8 cellular contexts compared by ENCODE assay signal in the genomic region with DNA sequence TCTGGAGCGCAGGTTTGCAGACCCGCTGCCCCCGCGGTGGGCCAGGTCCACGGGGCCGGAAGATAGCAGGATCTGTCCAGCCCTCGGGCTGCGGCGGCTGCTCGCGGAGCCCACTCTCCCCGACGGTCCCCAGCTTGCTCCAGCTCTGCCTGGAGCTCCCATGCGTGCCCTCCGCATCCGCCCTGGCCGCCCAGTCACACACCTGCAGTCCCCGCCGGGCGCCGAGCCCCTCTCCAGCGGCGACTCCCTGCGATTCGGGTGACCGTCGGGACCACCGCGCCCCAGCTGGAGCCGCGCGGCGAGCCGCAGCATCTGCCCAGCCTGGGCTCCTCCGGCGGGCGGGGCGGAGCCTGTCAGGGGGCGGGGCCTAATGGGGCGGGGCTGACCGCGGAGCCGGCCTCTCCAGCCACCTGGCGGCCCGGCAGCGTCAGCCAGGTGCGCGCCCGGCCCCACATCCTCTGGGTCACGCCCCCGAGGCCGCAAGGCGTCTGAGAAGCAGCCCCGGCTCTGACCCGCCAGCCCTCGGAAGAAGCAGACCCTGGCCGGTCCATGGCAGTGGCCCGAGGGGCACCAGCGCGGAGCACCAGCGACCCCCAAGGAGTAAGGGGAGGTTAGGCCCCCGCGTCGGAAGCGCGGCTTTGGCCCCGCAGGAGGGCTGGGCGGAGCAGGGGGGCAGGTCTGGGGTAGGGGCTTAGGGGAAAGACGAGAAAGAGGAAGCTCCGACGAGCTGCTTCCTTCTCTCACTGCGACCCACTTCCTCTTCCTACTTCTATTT. TPM values are rescaled to one million over a fixed set of nuclear protein-coding genes. Genes with fewer than 3 reads are reported as not detected.
A peak's percentile ranks its signal among the peaks of the same experiment; 100 is the strongest.
DNase-seq lines count a peak whose midpoint lies in the region; ATAC-seq and TF ChIP-seq lines count a peak whose summit lies in the region.

A gene with protein sequence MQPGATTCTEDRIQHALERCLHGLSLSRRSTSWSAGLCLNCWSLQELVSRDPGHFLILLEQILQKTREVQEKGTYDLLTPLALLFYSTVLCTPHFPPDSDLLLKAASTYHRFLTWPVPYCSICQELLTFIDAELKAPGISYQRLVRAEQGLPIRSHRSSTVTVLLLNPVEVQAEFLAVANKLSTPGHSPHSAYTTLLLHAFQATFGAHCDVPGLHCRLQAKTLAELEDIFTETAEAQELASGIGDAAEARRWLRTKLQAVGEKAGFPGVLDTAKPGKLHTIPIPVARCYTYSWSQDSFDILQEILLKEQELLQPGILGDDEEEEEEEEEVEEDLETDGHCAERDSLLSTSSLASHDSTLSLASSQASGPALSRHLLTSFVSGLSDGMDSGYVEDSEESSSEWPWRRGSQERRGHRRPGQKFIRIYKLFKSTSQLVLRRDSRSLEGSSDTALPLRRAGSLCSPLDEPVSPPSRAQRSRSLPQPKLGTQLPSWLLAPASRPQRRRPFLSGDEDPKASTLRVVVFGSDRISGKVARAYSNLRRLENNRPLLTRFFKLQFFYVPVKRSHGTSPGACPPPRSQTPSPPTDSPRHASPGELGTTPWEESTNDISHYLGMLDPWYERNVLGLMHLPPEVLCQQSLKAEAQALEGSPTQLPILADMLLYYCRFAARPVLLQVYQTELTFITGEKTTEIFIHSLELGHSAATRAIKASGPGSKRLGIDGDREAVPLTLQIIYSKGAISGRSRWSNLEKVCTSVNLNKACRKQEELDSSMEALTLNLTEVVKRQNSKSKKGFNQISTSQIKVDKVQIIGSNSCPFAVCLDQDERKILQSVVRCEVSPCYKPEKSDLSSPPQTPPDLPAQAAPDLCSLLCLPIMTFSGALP (minus strand): TSS at position 314 of the 775 bp plus-strand sequence. CDS start 54,213 bp downstream, outside the sequence.

- no peaks in the 10 kb centered on the region; the same call in 1 of the 2 replicates for H3K27me3 ChIP-seq in Panc1 (ENCODE audit: control insufficient read depth, insufficient read depth, low read length)

- no peaks in the 10 kb centered on the region for H3K4me1 ChIP-seq in Panc1 (ENCODE audit: control insufficient read depth, insufficient read depth, low read length)

- no peak within 1 kb of the TSS for H3K27ac ChIP-seq in Panc1 (ENCODE audit: low read length)

- no TSS peak for BruUV-seq in Panc1 (replicated peaks; lab: Mats Ljungman, UMichigan)

- in situ Hi-C loops in Panc1 (cut with HindIII; ENCODE audit: low pct_unique_long_range_greater_than_20kb, low sequenced_read_pairs) = no loop called here

- no peak for TF ChIP-seq CTCF in GM12865 (IDR thresholded peaks at IDR 0.05; ENCODE audit: insufficient read depth, low read depth, low read length, missing control alignments)
- TF ChIP-seq CTCF in Panc1 (IDR thresholded peaks at IDR 0.05) = no peak

- H3K36me3 ChIP-seq in Panc1 (ENCODE audit: control insufficient read depth, insufficient read depth, low read length) = no peaks in the 10 kb centered on the region

- no peaks in the 10 kb centered on the region for H3K9me3 ChIP-seq in Panc1 (ENCODE audit: control insufficient read depth, insufficient read depth, low read depth, low read length)

- H3K4me3 ChIP-seq in GM12865 (ENCODE audit: low read depth, low read length) (peak within 1 kb of the TSS; percentile 57), Panc1 (ENCODE audit: low read depth in 2 of 2, low read length in 2 of 2) (no peak within 1 kb of the TSS)

- DNase-seq in GM12865 (ENCODE audit: low read depth) (peak; percentile 93), Panc1 (ENCODE audit: low read depth, low spot score) (no peak), activated gamma-delta T cell (lab: John Stamatoyannopoulos, UW) (peak; percentile 74), iPS-NIHi7 (ENCODE audit: extremely low spot score) (peak; percentile 100), dermis blood vessel endothelial cell (no peak), cerebellar nuclear complex (lab: John Stamatoyannopoulos, UW) (no peak)
- DNase-seq in stimulated activated CD4-positive, alpha-beta T cell treated with anti-CD3 and anti-CD28 coated beads, Interleukin-4, amount 100 ng/mL, for 1 hour = peak; percentile 81

- intact Hi-C loops in Panc1 (cut with micrococcal nuclease; ENCODE audit: unreplicated experiment) = no loop called here

- ATAC-seq in HG02623 (IDR thresholded peaks at IDR 0.05; ENCODE audit: unreplicated experiment) (peak; percentile 49), Panc1 (peak; percentile 45; the same call in 1 of the 2 replicates)

- CTCF ChIA-PET in Panc1 (lab: Charles Lee) = interaction anchor here (0.6 kb wide), 1 partner anchor 20 kb away, joined by 12 read pairs; no protein-coding TSS in a partner anchor

- POLR2A ChIA-PET in Panc1 (lab: Charles Lee) = interaction anchor here (0.9 kb wide), 1 partner anchor 76 kb away, joined by 3 read pairs; no protein-coding TSS in a partner anchor

RNA-seq across cellular contexts. Expression of the gene that starts here (rescaled TPM):
- total RNA-seq in Panc1 (2021; ENCODE audit: unreplicated experiment) = 0.15 TPM
- 0.15 TPM for polyA plus RNA-seq in Panc1 (2012; ENCODE audit: insufficient read length)
- 0.05 TPM in 1 of 2 replicates, not detected in the other for total RNA-seq in dermis blood vessel endothelial cell

Comparison
In these comparisons a context has a peak if more than half of its experiments do, and no peak if none do; other contexts are left out.
1. Peak in ATAC-seq in Panc1; RNA of the gene not detected or under 1 TPM.
2. DNase-seq: peak in GM12865 (single experiment), activated gamma-delta T cell (single experiment), iPS-NIHi7 (single experiment) and stimulated activated CD4-positive, alpha-beta T cell treated with anti-CD3 and anti-CD28 coated beads, Interleukin-4, amount 100 ng/mL, for 1 hour (single experiment); none in Panc1 (single experiment), dermis blood vessel endothelial cell (single experiment) and cerebellar nuclear complex (0 of 2).